In genomic region chr14:101773378-101773777, GRCh38 we compare ENCODE assay signal across 26 cellular contexts. TPM values are rescaled to one million over a fixed set of nuclear protein-coding genes. Genes with fewer than 3 reads are reported as not detected.
A peak's percentile ranks its signal among the peaks of the same experiment; 100 is the strongest.
DNase-seq lines count a peak whose midpoint lies in the region; ATAC-seq and TF ChIP-seq lines count a peak whose summit lies in the region.
"Had no signal": no experiment of that assay in that cellular context is flagged by ENCODE, and none has a peak within 500 bp of the region (broad histone marks: within the 10 kb centered on the region; RNA-seq: fewer than 3 reads in every experiment).

No MANE protein-coding gene starts in this region.

- H3K27me3 ChIP-seq in CD4-positive, CD25-positive, alpha-beta regulatory T cell (ENCODE audit: control insufficient read depth, insufficient read depth, low read length), result no peaks in the 10 kb centered on the region
- H3K27me3 ChIP-seq in OCI-LY1 (ENCODE audit: insufficient read depth, low read length), result no peaks in the 10 kb centered on the region
- H3K27me3 ChIP-seq: stomach, tibial nerve had no signal

- H3K4me3 Mint-ChIP-seq in CD4-positive, CD25-positive, alpha-beta regulatory T cell, result no peak overlapping the region
- H3K4me3 Mint-ChIP-seq in central memory CD8-positive, alpha-beta T cell, result no peak overlapping the region
- H3K4me3 Mint-ChIP-seq in nephron progenitor cell, result peak overlapping the region; percentile 21
- H3K4me3 Mint-ChIP-seq: activated CD8-positive, alpha-beta T cell treated with anti-CD3 and anti-CD28 coated beads for 36 hours; activated naive CD8-positive, alpha-beta T cell treated with anti-CD3 and anti-CD28 coated beads, Interleukin-2, amount 50 U/mL, for 24 hours; GM23338; mesothelial cell of epicardium; natural killer cell had no signal

- H3K36me3 Mint-ChIP-seq in CD4-positive, CD25-positive, alpha-beta regulatory T cell, result peaks cover 19% of the 10 kb centered on the region
- H3K36me3 Mint-ChIP-seq in central memory CD8-positive, alpha-beta T cell (ENCODE audit: insufficient read depth), result peaks cover 29% of the 10 kb centered on the region
- peaks cover 4% of the 10 kb centered on the region for H3K36me3 Mint-ChIP-seq in nephron progenitor cell (ENCODE audit: low read depth)
- H3K36me3 Mint-ChIP-seq: natural killer cell had no signal

- H3K79me2 ChIP-seq in OCI-LY1 (ENCODE audit: insufficient read depth, low read length), result no peaks in the 10 kb centered on the region; the same call in 1 of the 2 replicates

- peaks cover 11 to 48% (median 15%) of the 10 kb centered on the region in 4 donors for H3K4me1 Mint-ChIP-seq in CD4-positive, CD25-positive, alpha-beta regulatory T cell
- peaks cover 65% of the 10 kb centered on the region for H3K4me1 Mint-ChIP-seq in central memory CD8-positive, alpha-beta T cell
- H3K4me1 Mint-ChIP-seq in nephron progenitor cell, result peaks cover 54% of the 10 kb centered on the region

- H3K9me2 ChIP-seq in OCI-LY1 (ENCODE audit: low read depth, low read length), result no peaks in the 10 kb centered on the region

- H3K36me3 ChIP-seq in CD4-positive, CD25-positive, alpha-beta regulatory T cell (ENCODE audit: control insufficient read depth, insufficient read depth, low read length), result no peaks in the 10 kb centered on the region
- H3K36me3 ChIP-seq in OCI-LY1 (ENCODE audit: insufficient read depth, low read length), result peaks cover 9% of the 10 kb centered on the region; the same call in 1 of the 2 replicates
- H3K36me3 ChIP-seq: tibial nerve had no signal

- no peak overlapping the region for H2AFZ ChIP-seq in OCI-LY1 (ENCODE audit: low read length)
- H2AFZ ChIP-seq: GM23338 had no signal

- H3K9me3 ChIP-seq in CD4-positive, CD25-positive, alpha-beta regulatory T cell (ENCODE audit: control insufficient read depth in 2 of 2, low read length in 2 of 2), result no peaks in the 10 kb centered on the region
- H3K9me3 ChIP-seq in OCI-LY1 (ENCODE audit: low read length), result peaks cover 8% of the 10 kb centered on the region
- H3K9me3 ChIP-seq: stomach, tibial nerve had no signal

- H3K27ac Mint-ChIP-seq in CD4-positive, CD25-positive, alpha-beta regulatory T cell, result peak overlapping the region in 2 of 3 donors; percentile 67 to 68
- H3K27ac Mint-ChIP-seq in central memory CD8-positive, alpha-beta T cell (ENCODE audit: low read depth), result peak overlapping the region; percentile 32
- peak overlapping the region; percentile 58 for H3K27ac Mint-ChIP-seq in nephron progenitor cell
- H3K27ac Mint-ChIP-seq: activated CD8-positive, alpha-beta T cell treated with anti-CD3 and anti-CD28 coated beads for 36 hours; activated naive CD8-positive, alpha-beta T cell treated with anti-CD3 and anti-CD28 coated beads, Interleukin-2, amount 50 U/mL, for 24 hours; GM23338; mesothelial cell of epicardium had no signal

- no peaks in the 10 kb centered on the region for H3K27me3 Mint-ChIP-seq in CD4-positive, CD25-positive, alpha-beta regulatory T cell
- H3K27me3 Mint-ChIP-seq in central memory CD8-positive, alpha-beta T cell, result no peaks in the 10 kb centered on the region
- H3K27me3 Mint-ChIP-seq in nephron progenitor cell (ENCODE audit: low read depth, poor library complexity), result peaks cover 11% of the 10 kb centered on the region
- H3K27me3 Mint-ChIP-seq: activated CD8-positive, alpha-beta T cell treated with anti-CD3 and anti-CD28 coated beads for 36 hours; activated naive CD8-positive, alpha-beta T cell treated with anti-CD3 and anti-CD28 coated beads, Interleukin-2, amount 50 U/mL, for 24 hours had no signal

- peak overlapping the region; percentile 68 for H3K9ac ChIP-seq in OCI-LY1 (ENCODE audit: low read length)

- H3F3A ChIP-seq in OCI-LY1 (ENCODE audit: insufficient read depth, low read length), result peaks cover 29% of the 10 kb centered on the region

- H3K9me3 Mint-ChIP-seq in CD4-positive, CD25-positive, alpha-beta regulatory T cell, result no peaks in the 10 kb centered on the region
- H3K9me3 Mint-ChIP-seq in central memory CD8-positive, alpha-beta T cell, result no peaks in the 10 kb centered on the region
- H3K9me3 Mint-ChIP-seq in nephron progenitor cell, result peaks cover 4% of the 10 kb centered on the region
- H3K9me3 Mint-ChIP-seq: activated CD8-positive, alpha-beta T cell treated with anti-CD3 and anti-CD28 coated beads for 36 hours; activated naive CD8-positive, alpha-beta T cell treated with anti-CD3 and anti-CD28 coated beads, Interleukin-2, amount 50 U/mL, for 24 hours; GM23338; mesothelial cell of epicardium; natural killer cell had no signal

- H3K4me3 ChIP-seq in CD4-positive, CD25-positive, alpha-beta regulatory T cell (ENCODE audit: low read depth, low read length), result no peak overlapping the region
- H3K4me3 ChIP-seq in OCI-LY1 (ENCODE audit: low read depth, low read length, poor library complexity, severe bottlenecking), result peak overlapping the region; percentile 30
- H3K4me3 ChIP-seq: GM23338, stomach, tibial nerve had no signal

- H3K4me1 ChIP-seq in CD4-positive, CD25-positive, alpha-beta regulatory T cell (ENCODE audit: control insufficient read depth, insufficient read depth, low read length, poor library complexity, severe bottlenecking), result no peaks in the 10 kb centered on the region
- H3K4me1 ChIP-seq in OCI-LY1 (ENCODE audit: insufficient read depth, low read length, severe bottlenecking), result peaks cover 78% of the 10 kb centered on the region

- TF ChIP-seq CTCF in OCI-LY1 (IDR thresholded peaks at IDR 0.05; ENCODE audit: low read length) (no peak), nephron progenitor cell (IDR thresholded peaks at IDR 0.05) (no peak)

- ATAC-seq in CD4-positive, CD25-positive, alpha-beta regulatory T cell (ENCODE audit: low read depth in 2 of 2), result no peak
- no peak for ATAC-seq in central memory CD8-positive, alpha-beta T cell (replicated peaks; ENCODE audit: extremely low read depth, poor library complexity, severe bottlenecking)
- ATAC-seq in HG03039 (IDR thresholded peaks at IDR 0.05; ENCODE audit: unreplicated experiment) (no peak), GM19351 (IDR thresholded peaks at IDR 0.05; ENCODE audit: unreplicated experiment) (no peak)
- ATAC-seq: activated CD8-positive, alpha-beta T cell treated with anti-CD3 and anti-CD28 coated beads for 36 hours; activated naive CD8-positive, alpha-beta T cell treated with anti-CD3 and anti-CD28 coated beads, Interleukin-2, amount 50 U/mL, for 24 hours; GM23338; natural killer cell had no signal

- H3K4me2 ChIP-seq in OCI-LY1 (ENCODE audit: low read length), result peak overlapping the region; percentile 66
- H3K4me2 ChIP-seq: GM23338 had no signal

- no peaks in the 10 kb centered on the region for H4K20me1 ChIP-seq in OCI-LY1 (ENCODE audit: insufficient read depth, low read length)

- H3K27ac ChIP-seq in CD4-positive, CD25-positive, alpha-beta regulatory T cell (ENCODE audit: insufficient read depth, low read length, poor library complexity, severe bottlenecking), result no peak overlapping the region
- peak overlapping the region; percentile 100 for H3K27ac ChIP-seq in OCI-LY1 (ENCODE audit: low read depth, low read length, poor library complexity, severe bottlenecking)
- H3K27ac ChIP-seq: RWPE1, stomach had no signal

- no peak for DNase-seq in CD4-positive, CD25-positive, alpha-beta regulatory T cell
- no peak for DNase-seq in central memory CD8-positive, alpha-beta T cell (ENCODE audit: low spot score in 2 of 2)
- DNase-seq in nephron progenitor cell, result no peak
- no peak for DNase-seq in COLO829 (ENCODE audit: low spot score)
- DNase-seq in NCI-H1694 treated with DMSO at 0.1 percent for 48 hours (lab: John Stamatoyannopoulos, UW), result no peak
- DNase-seq: activated CD4-positive, alpha-beta T cell treated with anti-CD3 and anti-CD28 coated beads for 1 hour; activated CD8-positive, alpha-beta T cell treated with anti-CD3 and anti-CD28 coated beads for 36 hours; activated effector memory CD4-positive, alpha-beta T cell treated with Interleukin-2 at 50 U/mL for 16 hours; activated naive CD8-positive, alpha-beta T cell treated with anti-CD3 and anti-CD28 coated beads, Interleukin-2, amount 50 U/mL, for 24 hours; COR-L47; DMS53; GDM1; left ventricle myocardium superior; natural killer cell; NCI-H1092 treated with DMSO at 0.1 percent for 48 hours; NCI-H2029; NCI-H2227 treated with DMSO at 0.1 percent for 48 hours; NCI-H69; stomach had no signal

RNA-seq across cellular contexts. Expression of gene PPP2R5C, which starts 11.9 kb away (rescaled TPM):
- 650 TPM for total RNA-seq in CD4-positive, CD25-positive, alpha-beta regulatory T cell
- polyA plus RNA-seq in CD4-positive, CD25-positive, alpha-beta regulatory T cell, result 100 to 1,000 TPM; 244 to 294 (median 270) TPM
